10 cellular contexts compared by ENCODE assay signal in the genomic region with DNA sequence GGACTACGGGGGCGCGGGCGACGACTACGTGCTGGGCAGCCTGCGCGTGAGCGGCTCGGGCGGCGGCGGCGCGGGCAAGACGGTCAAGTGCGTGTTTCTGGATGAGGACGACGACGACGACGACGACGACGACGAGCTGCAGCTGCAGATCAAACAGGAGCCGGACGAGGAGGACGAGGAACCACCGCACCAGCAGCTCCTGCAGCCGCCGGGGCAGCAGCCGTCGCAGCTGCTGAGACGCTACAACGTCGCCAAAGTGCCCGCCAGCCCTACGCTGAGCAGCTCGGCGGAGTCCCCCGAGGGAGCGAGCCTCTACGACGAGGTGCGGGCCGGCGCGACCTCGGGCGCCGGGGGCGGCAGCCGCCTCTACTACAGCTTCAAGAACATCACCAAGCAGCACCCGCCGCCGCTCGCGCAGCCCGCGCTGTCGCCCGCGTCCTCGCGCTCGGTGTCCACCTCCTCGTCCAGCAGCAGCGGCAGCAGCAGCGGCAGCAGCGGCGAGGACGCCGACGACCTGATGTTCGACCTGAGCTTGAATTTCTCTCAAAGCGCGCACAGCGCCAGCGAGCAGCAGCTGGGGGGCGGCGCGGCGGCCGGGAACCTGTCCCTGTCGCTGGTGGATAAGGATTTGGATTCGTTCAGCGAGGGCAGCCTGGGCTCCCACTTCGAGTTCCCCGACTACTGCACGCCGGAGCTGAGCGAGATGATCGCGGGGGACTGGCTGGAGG. TPM values are rescaled to one million over a fixed set of nuclear protein-coding genes. Genes with fewer than 3 reads are reported as not detected.
DNase-seq lines count a peak whose midpoint lies in the region; ATAC-seq, FAIRE-seq and TF ChIP-seq lines count a peak whose summit lies in the region.
"Had no signal": no experiment of that assay in that cellular context is flagged by ENCODE, and none has a peak within 500 bp of the region (broad histone marks: within the 10 kb centered on the region; RNA-seq: fewer than 3 reads in every experiment).

No MANE protein-coding gene starts in this region.

- H3K9me3 ChIP-seq in endothelial cell of umbilical vein (replicated peaks; ENCODE audit: control insufficient read depth, insufficient read depth, low read length): no peaks in the 10 kb centered on the region
- H3K9me3 ChIP-seq in psoas muscle: no peaks in the 10 kb centered on the region
- H3K9me3 ChIP-seq in upper lobe of right lung: no peaks in the 10 kb centered on the region

- peaks cover 24 to 57% of the 10 kb centered on the region in 2 experiments for H3K27me3 ChIP-seq in endothelial cell of umbilical vein (ENCODE audit: control insufficient read depth in 2 of 2, insufficient read depth in 2 of 2, low read length in 2 of 2)
- H3K27me3 ChIP-seq in psoas muscle (ENCODE audit: insufficient read depth in 3 of 3, low read length in 2 of 3): peaks cover 0 to 95% (median 46%) of the 10 kb centered on the region in 3 donors
- H3K27me3 ChIP-seq in upper lobe of right lung: peaks cover 89% of the 10 kb centered on the region

- H3K79me2 ChIP-seq in endothelial cell of umbilical vein (ENCODE audit: control insufficient read depth, insufficient read depth, low read length): no peaks in the 10 kb centered on the region

- H3K4me3 ChIP-seq in endothelial cell of umbilical vein (replicated peaks in 1 of 3; ENCODE audit: insufficient read depth in 1 of 3, low read depth in 1 of 3, low read length in 3 of 3) (no peak overlapping the region), psoas muscle (peak overlapping the region; percentile 52), upper lobe of right lung (no peak overlapping the region)

- H3K9me1 ChIP-seq in endothelial cell of umbilical vein (replicated peaks; ENCODE audit: control insufficient read depth, extremely low read depth, insufficient read depth, low read length): no peaks in the 10 kb centered on the region

- dilution Hi-C loops in endothelial cell of umbilical vein (cut with MboI; ENCODE audit: extremely low pct_ligation_motif_present, low sequenced_read_pairs): no loop called here

- DNase-seq in NCI-H187 (lab: John Stamatoyannopoulos, UW): peak; percentile 33 to 63
- DNase-seq in NCI-H187 treated with DMSO at 0.1 percent for 48 hours (lab: John Stamatoyannopoulos, UW): no peak
- DNase-seq in NCI-H2171 (lab: John Stamatoyannopoulos, UW): peak; percentile 48
- no peak for DNase-seq in endothelial cell of umbilical vein (ENCODE audit: low read depth, low spot score)
- no peak for DNase-seq in psoas muscle
- no peak for DNase-seq in central memory CD4-positive, alpha-beta T cell
- DNase-seq in ACHN: no peak
- DNase-seq in upper lobe of right lung: no peak

- no peaks in the 10 kb centered on the region for H3K4me1 ChIP-seq in endothelial cell of umbilical vein (ENCODE audit: control insufficient read depth, extremely low read depth, insufficient read depth, low read length)
- peaks cover 7% of the 10 kb centered on the region for H3K4me1 ChIP-seq in psoas muscle
- H3K4me1 ChIP-seq in upper lobe of right lung: peaks cover 24% of the 10 kb centered on the region

- in situ Hi-C loops in ACHN (cut with HindIII; ENCODE audit: low pct_ligation_motif_present, low pct_unique_long_range_greater_than_20kb, low sequenced_read_pairs): no loop called here

- intact Hi-C loops in endothelial cell of umbilical vein (cut with micrococcal nuclease): no loop called here
- intact Hi-C loops in psoas muscle (cut with DNase I): loop anchor here in 1 of 2 donors (10.0 kb wide), 2 partner anchors 329 to 699 kb away; no protein-coding TSS in a partner anchor
- intact Hi-C loops in upper lobe of right lung (cut with DNase I): no loop called here

- CTCF ChIA-PET in endothelial cell of umbilical vein (lab: Charles Lee): no interaction called here

- no peaks in the 10 kb centered on the region for H3K36me3 ChIP-seq in endothelial cell of umbilical vein (ENCODE audit: control insufficient read depth in 2 of 2, extremely low read depth in 1 of 2, insufficient read depth in 2 of 2, low read length in 2 of 2)
- H3K36me3 ChIP-seq in psoas muscle (ENCODE audit: insufficient read depth in 1 of 2, low read depth in 1 of 2): no peaks in the 10 kb centered on the region
- H3K36me3 ChIP-seq in upper lobe of right lung: no peaks in the 10 kb centered on the region

- ATAC-seq in psoas muscle: no peak
- no peak for ATAC-seq in upper lobe of right lung
- ATAC-seq: HepG2 had no signal

- no peak for FAIRE-seq in endothelial cell of umbilical vein (lab: Jason Lieb, UNC)
- FAIRE-seq: HepG2 had no signal

- no peak for TF ChIP-seq CTCF in endothelial cell of umbilical vein (IDR thresholded peaks at IDR 0.05; ENCODE audit: extremely low read depth in 1 of 2, insufficient read depth in 1 of 2, low read depth in 1 of 2, low read length in 2 of 2)
- no peak for TF ChIP-seq CTCF in psoas muscle (IDR thresholded peaks at IDR 0.05)
- TF ChIP-seq CTCF in upper lobe of right lung (IDR thresholded peaks at IDR 0.05): no peak

- POLR2A ChIA-PET in endothelial cell of umbilical vein (lab: Charles Lee): no interaction called here

- no peaks in the 10 kb centered on the region for H4K20me1 ChIP-seq in endothelial cell of umbilical vein (replicated peaks; ENCODE audit: control insufficient read depth, extremely low read depth, insufficient read depth, low read length)

- WGBS in psoas muscle, 3 donors: 1 to 2% (median 1%) methylated on average over 52 to 95 of the region's 95 CpGs

- no peak for TF ChIP-seq POLR2A in endothelial cell of umbilical vein (IDR thresholded peaks at IDR 0.05; ENCODE audit: low read depth, low read length)

- no peak overlapping the region for H3K9ac ChIP-seq in endothelial cell of umbilical vein (replicated peaks; ENCODE audit: extremely low read depth, insufficient read depth, low read length)

- H3K4me2 ChIP-seq in endothelial cell of umbilical vein (ENCODE audit: insufficient read depth, low read length): no peak overlapping the region

- no peak overlapping the region for H2AFZ ChIP-seq in endothelial cell of umbilical vein (ENCODE audit: low read depth, low read length)

- no TSS peak for BruUV-seq in endothelial cell of umbilical vein (replicated peaks; lab: Mats Ljungman, UMichigan)

- H3K27ac ChIP-seq in endothelial cell of umbilical vein (ENCODE audit: insufficient read depth, low read depth, low read length) (no peak overlapping the region), psoas muscle (no peak overlapping the region), upper lobe of right lung (no peak overlapping the region)

TF ChIP-seq in endothelial cell of umbilical vein, 7 proteins besides CTCF, POLR2A, EP300 and RAD21:
- TF ChIP-seq EZH2 (IDR thresholded peaks at IDR 0.05; ENCODE audit: borderline replicate concordance, low read depth, low read length, severe bottlenecking): peak; percentile 50
- no peak for TF ChIP-seq MYC (IDR thresholded peaks at IDR 0.05; ENCODE audit: low read depth, low read length)
- no peak for TF ChIP-seq MAX (IDR thresholded peaks at IDR 0.05; ENCODE audit: insufficient read depth, insufficient read length)
- no peak for TF ChIP-seq POLR2AphosphoS5 (IDR thresholded peaks at IDR 0.05; ENCODE audit: insufficient read depth, low read depth, low read length)

RNA-seq across cellular contexts. Expression of gene SOX11, which starts 1.3 kb away (rescaled TPM):
- total RNA-seq in endothelial cell of umbilical vein (not detected in 2 replicates), psoas muscle (under 1 TPM; 0.02 to 0.43 (median 0.05) TPM), upper lobe of right lung (0.84 TPM)
- polyA plus RNA-seq in endothelial cell of umbilical vein (not detected in 2 replicates), psoas muscle (under 1 TPM in 2 of 3 donors, not detected in 1; 0.01 to 0.13 TPM)
- not detected in 2 replicates for polyA plus RNA-seq in endothelial cell of umbilical vein (2011; cell fraction: cytosol; rRNA removed)
- polyA plus RNA-seq in endothelial cell of umbilical vein (2011; cell fraction: nucleus; rRNA removed): not detected in 2 replicates
- not detected in 2 replicates for polyA plus RNA-seq in endothelial cell of umbilical vein (2012)
- polyA minus RNA-seq in endothelial cell of umbilical vein: not detected in 2 replicates
- not detected for polyA minus RNA-seq in endothelial cell of umbilical vein (2011; cell fraction: cytosol; rRNA and poly(A)+ RNA removed)
- polyA minus RNA-seq in endothelial cell of umbilical vein (2011; cell fraction: nucleus; rRNA and poly(A)+ RNA removed): not detected in 2 replicates
- total RNA-seq: dermis microvascular lymphatic vessel endothelial cell, HepG2 had no signal
- polyA plus RNA-seq: HepG2 had no signal

Comparison
In these comparisons a context has a peak if more than half of its experiments do, and no peak if none do; other contexts are left out.
1. DNase-seq: peak in NCI-H187 (2 of 2) and NCI-H2171 (single experiment); none in NCI-H187 treated with DMSO at 0.1 percent for 48 hours (single experiment), endothelial cell of umbilical vein (single experiment), psoas muscle (0 of 2), central memory CD4-positive, alpha-beta T cell (single experiment), ACHN (single experiment) and upper lobe of right lung (single experiment).